In genomic region chr1:232521660-232522059, GRCh38 we compare ENCODE assay signal across 32 cellular contexts.
DNase-seq lines count a peak whose midpoint lies in the region; ATAC-seq, FAIRE-seq and TF ChIP-seq lines count a peak whose summit lies in the region.
"Had no signal": no experiment of that assay in that cellular context is flagged by ENCODE, and none has a peak within 500 bp of the region (broad histone marks: within the 10 kb centered on the region; RNA-seq: fewer than 3 reads in every experiment).

No MANE protein-coding gene starts in this region.

- peaks cover 2% of the 10 kb centered on the region for H3K4me1 Mint-ChIP-seq in nephron progenitor cell
- H3K4me1 Mint-ChIP-seq: activated naive CD4-positive, alpha-beta T cell treated with anti-CD3 and anti-CD28 coated beads, Interleukin-2, amount 50 U/mL, for 24 hours had no signal

- H3K36me3 ChIP-seq in HEK293 (ENCODE audit: control insufficient read depth in 2 of 2, insufficient read depth in 1 of 2, low read length in 2 of 2) (no peaks in the 10 kb centered on the region), endothelial cell of umbilical vein (ENCODE audit: control insufficient read depth in 2 of 2, extremely low read depth in 1 of 2, insufficient read depth in 2 of 2, low read length in 2 of 2) (no peaks in the 10 kb centered on the region)
- H3K36me3 ChIP-seq: BLaER1 treated with 17β-estradiol and CSF1 and Interleukin-3, amounts not matched to agents 10 nM and 100 nM; cardiac muscle cell; esophagus squamous epithelium; lower lobe of right lung had no signal

- dilution Hi-C loops in endothelial cell of umbilical vein (cut with MboI; ENCODE audit: extremely low pct_ligation_motif_present, low sequenced_read_pairs): no loop called here

- POLR2A ChIA-PET in HEK293 (lab: Yijun Ruan, JAX) (interaction anchor here (0.7 kb wide), 1 partner anchor 9 kb away, joined by 5 read pairs; no protein-coding TSS in a partner anchor), endothelial cell of umbilical vein (lab: Charles Lee) (no interaction called here)

- no peaks in the 10 kb centered on the region for H4K20me1 ChIP-seq in endothelial cell of umbilical vein (replicated peaks; ENCODE audit: control insufficient read depth, extremely low read depth, insufficient read depth, low read length)

- H3K36me3 Mint-ChIP-seq in nephron progenitor cell (ENCODE audit: low read depth): peaks cover 5% of the 10 kb centered on the region
- H3K36me3 Mint-ChIP-seq: activated naive CD4-positive, alpha-beta T cell treated with anti-CD3 and anti-CD28 coated beads, Interleukin-2, amount 50 U/mL, for 24 hours; natural killer cell treated with Interleukin-12 subunit alpha and Interleukin-12 subunit beta and Interleukin-15 and Interleukin-18, amount 100 ng/mL, for 72 hours had no signal

- no peak for TF ChIP-seq CTCF in HEK293 (tag by site-specific recombination; IDR thresholded peaks at IDR 0.05)
- no peak for TF ChIP-seq CTCF in endothelial cell of umbilical vein (IDR thresholded peaks at IDR 0.05; ENCODE audit: extremely low read depth in 1 of 2, insufficient read depth in 1 of 2, low read depth in 1 of 2, low read length in 2 of 2)
- TF ChIP-seq CTCF in nephron progenitor cell (IDR thresholded peaks at IDR 0.05): no peak

- H3K9me1 ChIP-seq in endothelial cell of umbilical vein (replicated peaks; ENCODE audit: control insufficient read depth, extremely low read depth, insufficient read depth, low read length): no peaks in the 10 kb centered on the region

- H3K9ac ChIP-seq in endothelial cell of umbilical vein (replicated peaks; ENCODE audit: extremely low read depth, insufficient read depth, low read length): no peak overlapping the region
- H3K9ac ChIP-seq: BLaER1 treated with 17β-estradiol and CSF1 and Interleukin-3, amounts not matched to agents 10 nM and 100 nM had no signal

- H3K27ac Mint-ChIP-seq in nephron progenitor cell: no peak overlapping the region
- H3K27ac Mint-ChIP-seq: activated naive CD4-positive, alpha-beta T cell treated with anti-CD3 and anti-CD28 coated beads, Interleukin-2, amount 50 U/mL, for 24 hours; effector memory CD8-positive, alpha-beta T cell; GM23338; natural killer cell treated with Interleukin-12 subunit alpha and Interleukin-12 subunit beta and Interleukin-15 and Interleukin-18, amount 100 ng/mL, for 72 hours had no signal

- DNase-seq in RCC 7860 (ENCODE audit: low spot score): peak; percentile 70
- no peak for DNase-seq in endothelial cell of umbilical vein (ENCODE audit: low read depth, low spot score)
- peak; percentile 20 for DNase-seq in myocyte (ENCODE audit: low read depth)
- no peak for DNase-seq in NCI-H2227 treated with DMSO at 0.1 percent for 48 hours (lab: John Stamatoyannopoulos, UW)
- no peak for DNase-seq in nephron progenitor cell
- no peak for DNase-seq in stimulated activated naive CD4-positive, alpha-beta T cell treated with Interleukin-2 at 50 U/mL for 16 hours (lab: John Stamatoyannopoulos, UW)
- DNase-seq: activated CD4-positive, alpha-beta T cell treated with anti-CD3 and anti-CD28 coated beads for 48 hours; aorta; cortex of kidney; DMS53; effector memory CD8-positive, alpha-beta T cell; esophagus squamous epithelium; foreskin melanocyte; kidney; lower lobe of right lung; MM.1S; NCI-H1105 treated with DMSO at 0.1 percent for 48 hours; NCI-H2029 treated with DMSO at 0.1 percent for 48 hours; SIG-M5; stimulated activated naive CD4-positive, alpha-beta T cell; SW 1271; T-helper 9 cell had no signal

- no TSS peak for BruUV-seq in endothelial cell of umbilical vein (replicated peaks; lab: Mats Ljungman, UMichigan)

- no peaks in the 10 kb centered on the region for H3K9me3 Mint-ChIP-seq in nephron progenitor cell
- H3K9me3 Mint-ChIP-seq: activated naive CD4-positive, alpha-beta T cell treated with anti-CD3 and anti-CD28 coated beads, Interleukin-2, amount 50 U/mL, for 24 hours; GM23338; natural killer cell treated with Interleukin-12 subunit alpha and Interleukin-12 subunit beta and Interleukin-15 and Interleukin-18, amount 100 ng/mL, for 72 hours had no signal

- intact Hi-C loops in endothelial cell of umbilical vein (cut with micrococcal nuclease): loop anchor here (5.0 kb wide), 2 partner anchors 71 to 106 kb away; no protein-coding TSS in a partner anchor

- CTCF ChIA-PET in HEK293 (lab: Yijun Ruan, JAX): interaction anchor here (0.5 to 1.4 kb wide), 4 partner anchors 9 to 811 kb away, joined by 3 to 4 read pairs (median 3); no protein-coding TSS in a partner anchor
- CTCF ChIA-PET in endothelial cell of umbilical vein (lab: Charles Lee): no interaction called here

- ATAC-seq in GM21423 (IDR thresholded peaks at IDR 0.05; ENCODE audit: unreplicated experiment): no peak
- ATAC-seq: GM23338; lower lobe of right lung; natural killer cell treated with Interleukin-12 subunit alpha and Interleukin-12 subunit beta and Interleukin-15 and Interleukin-18, amount 100 ng/mL, for 72 hours; Panc1 had no signal

- H3K4me1 ChIP-seq in HEK293 (ENCODE audit: control insufficient read depth, insufficient read depth, low read length): peaks cover 10% of the 10 kb centered on the region
- peaks cover 13% of the 10 kb centered on the region for H3K4me1 ChIP-seq in endothelial cell of umbilical vein (ENCODE audit: control insufficient read depth, extremely low read depth, insufficient read depth, low read length)

- peak; percentile 81 for FAIRE-seq in RCC 7860 (lab: Jason Lieb, UNC)
- no peak for FAIRE-seq in endothelial cell of umbilical vein (lab: Jason Lieb, UNC)
- FAIRE-seq: HTR-8/SVneo, kidney had no signal

- TF ChIP-seq POLR2A in endothelial cell of umbilical vein (IDR thresholded peaks at IDR 0.05; ENCODE audit: low read depth, low read length): no peak

- H3K27ac ChIP-seq in HEK293 (ENCODE audit: extremely low read depth, low read depth, low read length) (no peak overlapping the region), endothelial cell of umbilical vein (ENCODE audit: insufficient read depth, low read depth, low read length) (no peak overlapping the region)
- H3K27ac ChIP-seq: BLaER1 treated with 17β-estradiol and CSF1 and Interleukin-3, amounts not matched to agents 10 nM and 100 nM; cardiac muscle cell; esophagus squamous epithelium; lower lobe of right lung; skin epidermis had no signal

- H3K4me3 ChIP-seq in HEK293 (ENCODE audit: low read depth, low read length) (no peak overlapping the region), endothelial cell of umbilical vein (replicated peaks in 1 of 3; ENCODE audit: insufficient read depth in 1 of 3, low read depth in 1 of 3, low read length in 3 of 3) (no peak overlapping the region)
- H3K4me3 ChIP-seq: BLaER1 treated with 17β-estradiol and CSF1 and Interleukin-3, amounts not matched to agents 10 nM and 100 nM; cardiac muscle cell; esophagus squamous epithelium; GM23338; lower lobe of right lung; skin epidermis had no signal

- H3K27me3 ChIP-seq in endothelial cell of umbilical vein (ENCODE audit: control insufficient read depth in 2 of 2, insufficient read depth in 2 of 2, low read length in 2 of 2): no peaks in the 10 kb centered on the region
- H3K27me3 ChIP-seq: BLaER1 treated with 17β-estradiol and CSF1 and Interleukin-3, amounts not matched to agents 10 nM and 100 nM; cardiac muscle cell; esophagus squamous epithelium had no signal

- no peaks in the 10 kb centered on the region for H3K9me3 ChIP-seq in HEK293 (ENCODE audit: control insufficient read depth, insufficient read depth, low read depth, low read length)
- H3K9me3 ChIP-seq in endothelial cell of umbilical vein (replicated peaks; ENCODE audit: control insufficient read depth, insufficient read depth, low read length): no peaks in the 10 kb centered on the region
- H3K9me3 ChIP-seq: BLaER1 treated with 17β-estradiol and CSF1 and Interleukin-3, amounts not matched to agents 10 nM and 100 nM; esophagus squamous epithelium; lower lobe of right lung had no signal

- H3K4me3 Mint-ChIP-seq in nephron progenitor cell: no peak overlapping the region
- H3K4me3 Mint-ChIP-seq: activated naive CD4-positive, alpha-beta T cell treated with anti-CD3 and anti-CD28 coated beads, Interleukin-2, amount 50 U/mL, for 24 hours; GM23338; natural killer cell treated with Interleukin-12 subunit alpha and Interleukin-12 subunit beta and Interleukin-15 and Interleukin-18, amount 100 ng/mL, for 72 hours had no signal

- H3K79me2 ChIP-seq in endothelial cell of umbilical vein (ENCODE audit: control insufficient read depth, insufficient read depth, low read length): no peaks in the 10 kb centered on the region

- H3K4me2 ChIP-seq in endothelial cell of umbilical vein (ENCODE audit: insufficient read depth, low read length): no peak overlapping the region
- H3K4me2 ChIP-seq: BLaER1 treated with 17β-estradiol and CSF1 and Interleukin-3, amounts not matched to agents 10 nM and 100 nM; GM23338 had no signal

- no peak overlapping the region for H2AFZ ChIP-seq in endothelial cell of umbilical vein (ENCODE audit: low read depth, low read length)
- H2AFZ ChIP-seq: GM23338 had no signal

- H3K27me3 Mint-ChIP-seq in nephron progenitor cell (ENCODE audit: low read depth, poor library complexity): peaks cover 4% of the 10 kb centered on the region
- H3K27me3 Mint-ChIP-seq: activated naive CD4-positive, alpha-beta T cell treated with anti-CD3 and anti-CD28 coated beads, Interleukin-2, amount 50 U/mL, for 24 hours; effector memory CD8-positive, alpha-beta T cell had no signal

TF ChIP-seq in HEK293, 187 proteins besides CTCF, POLR2A, EP300 and RAD21 (continues in another document):
- TF ChIP-seq ZNF792 (tag by site-specific recombination; IDR thresholded peaks at IDR 0.05): no peak
- TF ChIP-seq ZNF248 (tag by site-specific recombination; IDR thresholded peaks at IDR 0.05): no peak
- no peak for TF ChIP-seq ZNF174 (tag by site-specific recombination; IDR thresholded peaks at IDR 0.05)

TF ChIP-seq in endothelial cell of umbilical vein, 7 proteins besides CTCF, POLR2A, EP300 and RAD21:
- TF ChIP-seq FOS (IDR thresholded peaks at IDR 0.05; ENCODE audit: borderline replicate concordance, insufficient read depth, low read length): peak; percentile 20
- TF ChIP-seq, protein P1, sequence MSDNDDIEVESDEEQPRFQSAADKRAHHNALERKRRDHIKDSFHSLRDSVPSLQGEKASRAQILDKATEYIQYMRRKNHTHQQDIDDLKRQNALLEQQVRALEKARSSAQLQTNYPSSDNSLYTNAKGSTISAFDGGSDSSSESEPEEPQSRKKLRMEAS (IDR thresholded peaks at IDR 0.05; ENCODE audit: insufficient read depth, insufficient read length): no peak
- TF ChIP-seq MYC (IDR thresholded peaks at IDR 0.05; ENCODE audit: low read depth, low read length): no peak
TF ChIP-seq in endothelial cell of umbilical vein: peak in this region for 1.

Comparison
In these comparisons a context has a peak if more than half of its experiments do, and no peak if none do; other contexts are left out.
1. DNase-seq: peak in RCC 7860 (single experiment) and myocyte (single experiment); none in endothelial cell of umbilical vein (single experiment), NCI-H2227 treated with DMSO at 0.1 percent for 48 hours (single experiment), nephron progenitor cell (single experiment) and stimulated activated naive CD4-positive, alpha-beta T cell treated with Interleukin-2 at 50 U/mL for 16 hours (single experiment).